15 cellular contexts compared by ENCODE assay signal in genomic region chr22:23828800-23829680, GRCh38. TPM values are rescaled to one million over a fixed set of nuclear protein-coding genes. Genes with fewer than 3 reads are reported as not detected.
DNase-seq lines count a peak whose midpoint lies in the region; ATAC-seq and TF ChIP-seq lines count a peak whose summit lies in the region.
"Had no signal": no experiment of that assay in that cellular context is flagged by ENCODE, and none has a peak within 500 bp of the region (broad histone marks: within the 10 kb centered on the region; RNA-seq: fewer than 3 reads in every experiment).

No MANE protein-coding gene starts in this region.

- H3K9me3 ChIP-seq in breast epithelium: no peaks in the 10 kb centered on the region
- no peaks in the 10 kb centered on the region for H3K9me3 ChIP-seq in lower lobe of right lung
- no peaks in the 10 kb centered on the region for H3K9me3 ChIP-seq in testis
- H3K9me3 ChIP-seq in PC-9 (ENCODE audit: insufficient read depth, low read depth): no peaks in the 10 kb centered on the region

- no peak for TF ChIP-seq CTCF in MCF 10A (IDR thresholded peaks at IDR 0.05; ENCODE audit: unreplicated experiment)
- TF ChIP-seq CTCF in breast epithelium (IDR thresholded peaks at IDR 0.05): no peak
- TF ChIP-seq CTCF in lower lobe of right lung (IDR thresholded peaks at IDR 0.05): no peak
- TF ChIP-seq CTCF in testis (IDR thresholded peaks at IDR 0.05): no peak
- TF ChIP-seq CTCF in PC-9 (conservative IDR thresholded peaks at IDR 0.05): no peak

- peaks cover 31% of the 10 kb centered on the region for H3K36me3 Mint-ChIP-seq in MCF 10A (ENCODE audit: insufficient read depth, unreplicated experiment)

- H3K4me1 Mint-ChIP-seq in MCF 10A (ENCODE audit: insufficient read depth, unreplicated experiment): peaks cover 6% of the 10 kb centered on the region

- H3K4me3 Mint-ChIP-seq in MCF 10A (ENCODE audit: unreplicated experiment): no peak overlapping the region

- no peak for ATAC-seq in lower lobe of right lung
- ATAC-seq in activated CD4-positive, CD25-positive, alpha-beta regulatory T cell treated with anti-CD3 and anti-CD28 coated beads, Interleukin-2, amount 50 U/mL, for 24 hours: no peak
- ATAC-seq: stimulated activated naive CD8-positive, alpha-beta T cell treated with anti-CD3 and anti-CD28 coated beads, Interleukin-15, Interleukin-2, amounts not matched to agents 100 U/mL and 50 U/mL, for 24 hours had no signal

- DNase-seq in MCF 10A (ENCODE audit: unreplicated experiment) (no peak), breast epithelium (ENCODE audit: low spot score in 2 of 2) (no peak), cerebellar cortex (ENCODE audit: low spot score) (peak; percentile 80), lower lobe of right lung (peak; percentile 14), testis (peak; percentile 58), PC-9 (no peak), DMS 273 treated with DMSO at 0.1 percent for 48 hours (lab: John Stamatoyannopoulos, UW) (no peak)
- DNase-seq: activated T-cell treated with anti-CD3 and anti-CD28 coated beads, Interleukin-2, amount 50 U/mL, for 48 hours; NCI-H1417; NCI-H524; SHP77 treated with DMSO at 0.1 percent for 48 hours; stimulated activated CD4-positive, alpha-beta T cell treated with anti-CD3 and anti-CD28 coated beads, Interleukin-4, amount 100 ng/mL, for 24 hours; stimulated activated naive CD8-positive, alpha-beta T cell treated with anti-CD3 and anti-CD28 coated beads, Interleukin-15, Interleukin-2, amounts not matched to agents 100 U/mL and 50 U/mL, for 24 hours had no signal

- H3K36me3 ChIP-seq in breast epithelium (no peaks in the 10 kb centered on the region), lower lobe of right lung (peaks cover 95% of the 10 kb centered on the region), testis (ENCODE audit: low read depth, missing control alignments) (no peaks in the 10 kb centered on the region), PC-9 (ENCODE audit: low read depth) (no peaks in the 10 kb centered on the region)

- H3K27me3 Mint-ChIP-seq in MCF 10A (ENCODE audit: insufficient read depth, unreplicated experiment): no peaks in the 10 kb centered on the region

- H3K4me2 ChIP-seq in PC-9: no peak overlapping the region

- no peaks in the 10 kb centered on the region for H3K9me3 Mint-ChIP-seq in MCF 10A (ENCODE audit: unreplicated experiment)

- H3K27me3 ChIP-seq in breast epithelium (no peaks in the 10 kb centered on the region), lower lobe of right lung (ENCODE audit: low read depth) (no peaks in the 10 kb centered on the region), testis (no peaks in the 10 kb centered on the region), PC-9 (ENCODE audit: insufficient read depth, low read depth) (no peaks in the 10 kb centered on the region)

- peak overlapping the region in 1 of 2 donors; percentile 13 for H3K27ac ChIP-seq in breast epithelium
- no peak overlapping the region for H3K27ac ChIP-seq in lower lobe of right lung
- H3K27ac ChIP-seq in testis: peak overlapping the region in 1 of 2 donors; percentile 20
- H3K27ac ChIP-seq in PC-9: no peak overlapping the region
- H3K27ac ChIP-seq: VCaP had no signal

- TF ChIP-seq POLR2A in breast epithelium (IDR thresholded peaks at IDR 0.05): no peak
- no peak for TF ChIP-seq POLR2A in testis (IDR thresholded peaks at IDR 0.05)

- 0 out of 2 replicates have a peak, but pooled peaks cover 14% of the 10 kb centered on the region for H4K20me1 ChIP-seq in PC-9 (ENCODE audit: insufficient read depth)

- no peaks in the 10 kb centered on the region for H3K9me2 ChIP-seq in PC-9 (ENCODE audit: insufficient read depth)

- BruUV-seq in MCF 10A (replicated peaks; lab: Mats Ljungman, UMichigan) (no TSS peak), PC-9 (replicated peaks; lab: Mats Ljungman, UMichigan) (no TSS peak)

- no peaks in the 10 kb centered on the region for H3K4me1 ChIP-seq in breast epithelium
- H3K4me1 ChIP-seq in lower lobe of right lung: no peaks in the 10 kb centered on the region
- H3K4me1 ChIP-seq in testis: peaks cover 14% of the 10 kb centered on the region
- no peaks in the 10 kb centered on the region for H3K4me1 ChIP-seq in PC-9 (replicated peaks; ENCODE audit: insufficient read depth)

- intact Hi-C loops in MCF 10A (cut with micrococcal nuclease) (no loop called here), breast epithelium (cut with DNase I; ENCODE audit: low total_unique reads) (no loop called here), lower lobe of right lung (cut with DNase I) (no loop called here), testis (cut with DNase I; ENCODE audit: low total_unique reads) (no loop called here), PC-9 (cut with micrococcal nuclease; ENCODE audit: unreplicated experiment) (no loop called here)

- H3K4me3 ChIP-seq in breast epithelium (no peak overlapping the region), lower lobe of right lung (no peak overlapping the region), testis (no peak overlapping the region), PC-9 (no peak overlapping the region)

- no peaks in the 10 kb centered on the region for H3K79me2 ChIP-seq in PC-9 (ENCODE audit: low read depth)

- no peak overlapping the region for H2AFZ ChIP-seq in PC-9

- CTCF ChIA-PET in MCF 10A (lab: Yijun Ruan, JAX) (no interaction called here), PC-9 (lab: Charles Lee) (no interaction called here)

- no peaks in the 10 kb centered on the region for H3F3A ChIP-seq in PC-9 (ENCODE audit: insufficient read depth, low read depth)

- peak overlapping the region; percentile 67 for H3K27ac Mint-ChIP-seq in MCF 10A (ENCODE audit: low read depth, unreplicated experiment)

- WGBS in testis, 2 donors: 85 to 87% methylated on average over 9 to 10 of the region's 10 CpGs

- POLR2A ChIA-PET in MCF 10A (lab: Yijun Ruan, JAX) (no interaction called here), PC-9 (lab: Charles Lee; ENCODE audit: unreplicated experiment) (interaction anchor here (0.6 kb wide), 1 partner anchor 58 kb away, joined by 3 read pairs; no protein-coding TSS in a partner anchor)

RNA-seq across cellular contexts. Expression of gene DERL3, which starts 9.8 kb away (rescaled TPM):
- not detected in 2 replicates for total RNA-seq in MCF 10A (2022)
- 1 to 10 TPM in 2 of 3 donors, under 1 TPM in 1; 0.48 to 6.6 (median 2.8) TPM for total RNA-seq in breast epithelium
- total RNA-seq in lower lobe of right lung: 5.8 TPM
- total RNA-seq in testis: 10 to 100 TPM; 14.9 to 16.2 TPM
- polyA plus RNA-seq in testis (ENCODE audit: insufficient read depth, low read depth, low replicate concordance): 48.7 TPM
- 0.41 and 1.2 TPM in 2 replicates for total RNA-seq in PC-9 (2021)

RNA-seq across cellular contexts. Expression of gene SLC2A11, which starts 28.6 kb away (rescaled TPM):
- total RNA-seq in MCF 10A (2022) (9.6 and 11.3 TPM in 2 replicates), breast epithelium (10 to 100 TPM; 10.2 to 17.0 (median 13.1) TPM), lower lobe of right lung (12.7 TPM), testis (10 to 100 TPM; 21.8 to 22.7 TPM), PC-9 (2021) (24.0 and 26.9 TPM in 2 replicates)
- 14.3 TPM for polyA plus RNA-seq in testis (ENCODE audit: insufficient read depth, low read depth, low replicate concordance)

RNA-seq across cellular contexts. Expression of gene SMARCB1, which starts 42.3 kb away (rescaled TPM):
- total RNA-seq in MCF 10A (2022): 83.7 and 115 TPM in 2 replicates
- 10 to 100 TPM; 34.6 to 60.2 (median 50.1) TPM for total RNA-seq in breast epithelium
- 61.3 TPM for total RNA-seq in lower lobe of right lung
- 100 to 1,000 TPM; 158 to 165 TPM for total RNA-seq in testis
- polyA plus RNA-seq in testis (ENCODE audit: insufficient read depth, low read depth, low replicate concordance): 160 TPM
- 61.7 and 80.2 TPM in 2 replicates for total RNA-seq in PC-9 (2021)

RNA-seq across cellular contexts. Expression of gene MMP11, which starts 56.4 kb away (rescaled TPM):
- total RNA-seq in MCF 10A (2022) (0.44 TPM in 1 of 2 replicates, not detected in the other), breast epithelium (1 to 10 TPM; 1.9 to 6.2 (median 4.8) TPM), lower lobe of right lung (1.9 TPM), testis (10 to 100 TPM; 32.4 to 36.1 TPM), PC-9 (2021) (2.4 and 3.6 TPM in 2 replicates)
- polyA plus RNA-seq in testis (ENCODE audit: insufficient read depth, low read depth, low replicate concordance): 13.6 TPM

Comparison
In these comparisons a context has a peak if more than half of its experiments do, and no peak if none do; other contexts are left out.
1. DNase-seq: peak in cerebellar cortex (single experiment), lower lobe of right lung (single experiment) and testis (single experiment); none in MCF 10A (single experiment), breast epithelium (0 of 2), PC-9 (0 of 2) and DMS 273 treated with DMSO at 0.1 percent for 48 hours (single experiment).